Comparison of ENCODE assay signal across 21 cellular contexts in the genomic region with DNA sequence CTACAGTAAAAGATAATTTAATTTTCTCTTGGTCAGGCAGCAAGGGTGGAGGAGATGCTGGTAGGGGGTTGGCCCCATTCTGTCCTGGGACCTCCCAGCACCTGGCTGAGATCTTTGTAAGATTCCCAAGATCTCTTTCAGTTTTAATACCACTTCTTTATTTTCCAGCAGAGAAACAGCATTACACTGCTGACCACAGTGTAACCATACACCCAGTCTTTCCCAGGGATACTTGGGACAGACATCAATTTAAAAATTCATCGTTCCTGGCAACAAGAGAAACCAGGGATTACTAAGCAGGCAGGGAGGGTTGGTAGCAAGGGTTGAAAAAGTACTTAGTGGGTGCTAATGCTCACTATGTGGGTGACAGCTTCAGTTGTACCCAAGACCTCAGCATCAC.
A peak's percentile ranks its signal among the peaks of the same experiment; 100 is the strongest.
DNase-seq lines count a peak whose midpoint lies in the region; ATAC-seq and FAIRE-seq lines count a peak whose summit lies in the region.
"Had no signal": no experiment of that assay in that cellular context is flagged by ENCODE, and none has a peak within 500 bp of the region (broad histone marks: within the 10 kb centered on the region; RNA-seq: fewer than 3 reads in every experiment).

No MANE protein-coding gene starts in this region.

- ATAC-seq in HG03571 (IDR thresholded peaks at IDR 0.05; ENCODE audit: unreplicated experiment), result no peak
- ATAC-seq: GM12878 had no signal

- intact Hi-C loops in activated T-helper 1 cell treated with anti-CD3 and anti-CD28 coated beads, Interleukin-12 subunit alpha, Interleukin-12 subunit beta, Interleukin-2, Interleukin-4 antibody, amounts not matched to agents 30 ng/mL and 10 ng/mL and 1 ng/mL, durations not matched to agents 14 hours and 24 hours and 36 hours (cut with micrococcal nuclease), result no loop called here

- H3K27ac Mint-ChIP-seq in activated T-helper 1 cell treated with anti-CD3 and anti-CD28 coated beads, Interleukin-12 subunit alpha, Interleukin-12 subunit beta, Interleukin-2, Interleukin-4 antibody, amounts not matched to agents 30 ng/mL and 10 ng/mL and 1 ng/mL, durations not matched to agents 14 hours and 24 hours and 36 hours, result no peak overlapping the region
- H3K27ac Mint-ChIP-seq: T-helper 1 cell treated with Interleukin-12 subunit alpha and Interleukin-12 subunit beta and Interleukin-4 antibody, amounts not matched to agents 30 μg/mL and 1 μg/mL, for 36 hours had no signal

- DNase-seq in EH (ENCODE audit: low read depth), result peak; percentile 69
- peak; percentile 32 for DNase-seq in RCC 7860 (ENCODE audit: low spot score)
- peak; percentile 33 for DNase-seq in fibroblast of gingiva (ENCODE audit: low read depth)
- peak; percentile 65 for DNase-seq in myocyte (ENCODE audit: low read depth)
- DNase-seq in activated T-helper 1 cell treated with anti-CD3 and anti-CD28 coated beads, Interleukin-12 subunit alpha, Interleukin-12 subunit beta, Interleukin-2, Interleukin-4 antibody, amounts not matched to agents 30 ng/mL and 10 ng/mL and 1 ng/mL, durations not matched to agents 14 hours and 24 hours and 36 hours (ENCODE audit: low spot score), result no peak
- no peak for DNase-seq in OCI-M2 (lab: John Stamatoyannopoulos, UW; ENCODE audit: unreplicated experiment)
- DNase-seq in anterior cingulate cortex (lab: John Stamatoyannopoulos, UW), result no peak
- DNase-seq: DMS153, H7, KBM-7, MG63, NCI-H1694, NCI-H2029 treated with DMSO at 0.1 percent for 48 hours, NCI-H526 treated with DMSO at 0.1 percent for 48 hours, SHP77 treated with DMSO at 0.1 percent for 48 hours had no signal

- H3K36me3 Mint-ChIP-seq in activated T-helper 1 cell treated with anti-CD3 and anti-CD28 coated beads, Interleukin-12 subunit alpha, Interleukin-12 subunit beta, Interleukin-2, Interleukin-4 antibody, amounts not matched to agents 30 ng/mL and 10 ng/mL and 1 ng/mL, durations not matched to agents 14 hours and 24 hours and 36 hours (ENCODE audit: low read depth), result no peaks in the 10 kb centered on the region

- H3K27me3 Mint-ChIP-seq in activated T-helper 1 cell treated with anti-CD3 and anti-CD28 coated beads, Interleukin-12 subunit alpha, Interleukin-12 subunit beta, Interleukin-2, Interleukin-4 antibody, amounts not matched to agents 30 ng/mL and 10 ng/mL and 1 ng/mL, durations not matched to agents 14 hours and 24 hours and 36 hours (ENCODE audit: insufficient read depth), result no peaks in the 10 kb centered on the region

- no peak overlapping the region for H3K4me3 Mint-ChIP-seq in activated T-helper 1 cell treated with anti-CD3 and anti-CD28 coated beads, Interleukin-12 subunit alpha, Interleukin-12 subunit beta, Interleukin-2, Interleukin-4 antibody, amounts not matched to agents 30 ng/mL and 10 ng/mL and 1 ng/mL, durations not matched to agents 14 hours and 24 hours and 36 hours
- H3K4me3 Mint-ChIP-seq: T-helper 1 cell treated with Interleukin-12 subunit alpha and Interleukin-12 subunit beta and Interleukin-4 antibody, amounts not matched to agents 30 μg/mL and 1 μg/mL, for 36 hours had no signal

- peak; percentile 57 for FAIRE-seq in RCC 7860 (lab: Jason Lieb, UNC)
- FAIRE-seq: G401.6, GM12878, GM19239, HTR-8/SVneo had no signal

- peaks cover 15% of the 10 kb centered on the region for H3K9me3 Mint-ChIP-seq in activated T-helper 1 cell treated with anti-CD3 and anti-CD28 coated beads, Interleukin-12 subunit alpha, Interleukin-12 subunit beta, Interleukin-2, Interleukin-4 antibody, amounts not matched to agents 30 ng/mL and 10 ng/mL and 1 ng/mL, durations not matched to agents 14 hours and 24 hours and 36 hours

- H3K4me1 Mint-ChIP-seq in activated T-helper 1 cell treated with anti-CD3 and anti-CD28 coated beads, Interleukin-12 subunit alpha, Interleukin-12 subunit beta, Interleukin-2, Interleukin-4 antibody, amounts not matched to agents 30 ng/mL and 10 ng/mL and 1 ng/mL, durations not matched to agents 14 hours and 24 hours and 36 hours (ENCODE audit: low read depth), result peaks cover 2% of the 10 kb centered on the region

Comparison
In these comparisons a context has a peak if more than half of its experiments do, and no peak if none do; other contexts are left out.
1. DNase-seq: peak in EH (single experiment), RCC 7860 (single experiment), fibroblast of gingiva (single experiment) and myocyte (single experiment); none in activated T-helper 1 cell treated with anti-CD3 and anti-CD28 coated beads, Interleukin-12 subunit alpha, Interleukin-12 subunit beta, Interleukin-2, Interleukin-4 antibody, amounts not matched to agents 30 ng/mL and 10 ng/mL and 1 ng/mL, durations not matched to agents 14 hours and 24 hours and 36 hours (single experiment), OCI-M2 (single experiment) and anterior cingulate cortex (0 of 58).